In the genomic region with DNA sequence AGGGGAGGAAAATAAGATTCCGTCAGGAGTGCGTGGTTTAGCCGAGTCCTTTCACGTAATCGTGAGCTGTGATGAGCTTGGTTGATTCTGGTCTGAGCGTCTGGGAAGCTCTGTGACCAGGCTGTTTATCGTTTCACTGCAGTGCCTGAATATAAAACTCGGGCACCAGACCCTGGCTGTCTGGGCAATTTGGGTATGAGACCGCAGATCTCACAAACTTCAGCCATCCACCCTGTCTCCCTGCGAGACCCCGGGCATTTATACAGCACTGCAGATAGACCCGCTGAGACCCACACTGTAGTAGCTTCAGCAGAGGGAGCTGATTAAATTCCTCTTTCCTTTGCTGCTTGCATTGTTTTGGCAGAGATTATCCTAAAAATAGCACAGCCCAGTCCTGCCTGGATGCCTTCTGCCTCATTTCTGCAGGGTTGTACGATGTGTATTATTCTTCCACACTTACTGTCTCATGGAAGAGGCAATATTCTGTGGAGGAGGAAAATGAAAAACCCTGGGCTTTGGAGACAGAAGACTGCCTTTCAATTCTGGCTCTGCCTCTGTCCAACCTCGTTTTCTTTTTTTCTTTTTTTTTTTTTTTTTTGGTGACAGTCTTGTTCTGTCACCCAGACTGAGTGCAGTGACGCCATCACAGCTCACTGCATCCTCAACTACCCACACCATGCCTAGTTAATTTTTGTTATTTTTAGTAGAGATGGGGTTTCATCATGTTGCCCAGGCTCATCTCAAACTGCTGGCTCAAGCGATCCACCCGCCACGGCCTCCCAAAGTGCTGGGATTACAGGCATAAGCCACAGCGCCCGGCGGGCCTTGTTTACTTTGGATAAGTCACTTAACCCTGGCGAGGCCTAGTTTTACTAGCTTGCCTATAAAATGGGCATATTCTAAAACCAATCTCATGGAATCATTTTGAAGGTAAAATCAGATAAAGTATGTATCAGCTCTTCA, we compare ENCODE assay signal across 11 cellular contexts.
DNase-seq lines count a peak whose midpoint lies in the region; ATAC-seq and TF ChIP-seq lines count a peak whose summit lies in the region.
"Had no signal": no experiment of that assay in that cellular context is flagged by ENCODE, and none has a peak within 500 bp of the region (broad histone marks: within the 10 kb centered on the region; RNA-seq: fewer than 3 reads in every experiment).

No MANE protein-coding gene starts in this region.

- DNase-seq in AG04449 (ENCODE audit: low read depth, low spot score) (no peak), SK-N-DZ (ENCODE audit: low spot score) (peak; percentile 35), glutamatergic neuron (no peak), HuH-7.5 (ENCODE audit: low spot score) (no peak), GM19238 (ENCODE audit: insufficient read length, low spot score) (no peak)
- DNase-seq: activated CD8-positive, alpha-beta T cell treated with anti-CD3 and anti-CD28 coated beads for 36 hours had no signal

- H3K9me3 ChIP-seq in parathyroid adenoma (ENCODE audit: control insufficient read depth, low read length): no peaks in the 10 kb centered on the region

- no peak for ATAC-seq in GM18519 (IDR thresholded peaks at IDR 0.05; ENCODE audit: low FRiP score, unreplicated experiment)
- no peak for ATAC-seq in HG02938 (IDR thresholded peaks at IDR 0.05; ENCODE audit: unreplicated experiment)
- ATAC-seq: activated CD8-positive, alpha-beta T cell treated with anti-CD3 and anti-CD28 coated beads for 36 hours; GM12878 had no signal

- peak overlapping the region; percentile 89 for H2AFZ ChIP-seq in parathyroid adenoma

- CTCF ChIA-PET in AG04449 (lab: Yijun Ruan, JAX): interaction anchor here (0.5 to 1.7 kb wide), 8 partner anchors 11 to 422 kb away, joined by 3 to 4 read pairs (median 3); no protein-coding TSS in a partner anchor

- no peaks in the 10 kb centered on the region for H3K9me3 Mint-ChIP-seq in glutamatergic neuron (ENCODE audit: unreplicated experiment)
- H3K9me3 Mint-ChIP-seq: activated CD8-positive, alpha-beta T cell treated with anti-CD3 and anti-CD28 coated beads for 36 hours had no signal

- TF ChIP-seq CTCF in AG04449 (IDR thresholded peaks at IDR 0.05; ENCODE audit: insufficient read depth, low read length, missing control alignments): no peak
- TF ChIP-seq CTCF in glutamatergic neuron (IDR thresholded peaks at IDR 0.05; ENCODE audit: partially characterized antibody, unreplicated experiment): no peak
- TF ChIP-seq CTCF in parathyroid adenoma (IDR thresholded peaks at IDR 0.05): no peak

- H3K27me3 Mint-ChIP-seq in glutamatergic neuron (ENCODE audit: unreplicated experiment): no peaks in the 10 kb centered on the region

- POLR2A ChIA-PET in AG04449 (lab: Yijun Ruan, JAX): no interaction called here

- no peak overlapping the region for H3K9ac ChIP-seq in parathyroid adenoma
- H3K9ac ChIP-seq: KMS-11 had no signal

- no peaks in the 10 kb centered on the region for H3K79me2 ChIP-seq in parathyroid adenoma

- no peaks in the 10 kb centered on the region for H3K36me3 Mint-ChIP-seq in glutamatergic neuron (ENCODE audit: unreplicated experiment)

- peak overlapping the region; percentile 96 for H3K4me2 ChIP-seq in parathyroid adenoma (ENCODE audit: low read length)
- H3K4me2 ChIP-seq: KMS-11 had no signal

- H3K4me1 ChIP-seq in parathyroid adenoma: no peaks in the 10 kb centered on the region

- no peaks in the 10 kb centered on the region for H3K27me3 ChIP-seq in parathyroid adenoma (ENCODE audit: control insufficient read depth, insufficient read depth, low read length)

- H3K4me3 ChIP-seq in AG04449 (ENCODE audit: low read depth, low read length) (peak overlapping the region; percentile 55), parathyroid adenoma (ENCODE audit: low read depth, low read length) (peak overlapping the region; percentile 55)
- H3K4me3 ChIP-seq: GM12878 had no signal

- no peaks in the 10 kb centered on the region for H3K36me3 ChIP-seq in parathyroid adenoma (ENCODE audit: control insufficient read depth, insufficient read depth, low read length)

- H3K27ac Mint-ChIP-seq in glutamatergic neuron (ENCODE audit: unreplicated experiment): peak overlapping the region; percentile 28
- H3K27ac Mint-ChIP-seq: activated CD8-positive, alpha-beta T cell treated with anti-CD3 and anti-CD28 coated beads for 36 hours had no signal

- peak overlapping the region; percentile 77 for H3K27ac ChIP-seq in parathyroid adenoma
- H3K27ac ChIP-seq: KMS-11 had no signal

- peaks cover 9% of the 10 kb centered on the region for H3K4me1 Mint-ChIP-seq in glutamatergic neuron (ENCODE audit: low read depth, unreplicated experiment)

- H3K4me3 Mint-ChIP-seq in glutamatergic neuron (ENCODE audit: unreplicated experiment): no peak overlapping the region
- H3K4me3 Mint-ChIP-seq: activated CD8-positive, alpha-beta T cell treated with anti-CD3 and anti-CD28 coated beads for 36 hours had no signal
